ENCODE assay signal across 27 cellular contexts in the genomic region with DNA sequence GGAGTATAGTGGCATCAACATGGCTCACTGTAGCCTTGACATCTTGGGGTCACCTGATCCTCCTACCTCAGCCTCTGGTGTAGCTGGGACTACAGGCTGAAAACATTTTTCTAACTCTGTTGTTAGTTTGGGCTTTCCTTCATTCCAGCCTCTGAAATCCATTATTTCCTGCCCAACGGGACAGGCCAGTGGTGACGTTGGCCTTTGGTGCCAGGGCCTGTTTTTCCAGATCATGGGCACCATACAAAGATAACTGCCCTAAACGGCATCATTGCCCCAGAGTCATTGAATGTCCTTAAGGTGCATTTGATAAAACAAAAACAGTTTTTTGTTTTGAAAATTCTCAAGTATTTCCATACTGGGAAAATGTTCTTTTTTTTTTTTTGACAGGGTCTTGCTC.
"Had no signal": no experiment of that assay in that cellular context is flagged by ENCODE, and none has a peak within 500 bp of the region (broad histone marks: within the 10 kb centered on the region; RNA-seq: fewer than 3 reads in every experiment).

No MANE protein-coding gene starts in this region.

- ATAC-seq: activated CD4-positive, CD25-positive, alpha-beta regulatory T cell treated with anti-CD3 and anti-CD28 coated beads, Interleukin-2, amount 50 U/mL, for 24 hours; activated CD8-positive, alpha-beta T cell treated with anti-CD3 and anti-CD28 coated beads for 36 hours; activated naive CD4-positive, alpha-beta T cell treated with anti-CD3 and anti-CD28 coated beads, Interleukin-2, amount 50 U/mL, for 72 hours; activated naive CD8-positive, alpha-beta T cell treated with anti-CD3 and anti-CD28 coated beads, Interleukin-2, amount 50 U/mL, for 24 hours; body of pancreas; Right ventricle myocardium inferior had no signal

- H3K27ac Mint-ChIP-seq: activated CD8-positive, alpha-beta T cell treated with anti-CD3 and anti-CD28 coated beads for 36 hours; activated naive CD8-positive, alpha-beta T cell treated with anti-CD3 and anti-CD28 coated beads, Interleukin-2, amount 50 U/mL, for 24 hours; activated T-helper 1 cell treated with anti-CD3 and anti-CD28 coated beads, Interleukin-12 subunit alpha, Interleukin-12 subunit beta, Interleukin-2, Interleukin-4 antibody, amounts not matched to agents 30 ng/mL and 10 ng/mL and 1 ng/mL, durations not matched to agents 14 hours and 24 hours and 36 hours had no signal

- H3K9me3 Mint-ChIP-seq: activated CD8-positive, alpha-beta T cell treated with anti-CD3 and anti-CD28 coated beads for 36 hours; activated naive CD4-positive, alpha-beta T cell treated with anti-CD3 and anti-CD28 coated beads, Interleukin-2, amount 50 U/mL, for 72 hours; activated naive CD8-positive, alpha-beta T cell treated with anti-CD3 and anti-CD28 coated beads, Interleukin-2, amount 50 U/mL, for 24 hours; activated T-helper 1 cell treated with anti-CD3 and anti-CD28 coated beads, Interleukin-12 subunit alpha, Interleukin-12 subunit beta, Interleukin-2, Interleukin-4 antibody, amounts not matched to agents 30 ng/mL and 10 ng/mL and 1 ng/mL, durations not matched to agents 14 hours and 24 hours and 36 hours; central memory CD8-positive, alpha-beta T cell; T-cell had no signal

- H3K9me3 ChIP-seq: ascending aorta, body of pancreas had no signal

- H3K4me3 ChIP-seq: ascending aorta, body of pancreas, SK-N-MC had no signal

- H3K36me3 ChIP-seq: ascending aorta, WERI-Rb-1 had no signal

- H3K27me3 ChIP-seq: ascending aorta, body of pancreas had no signal

- H3K27ac ChIP-seq: ascending aorta, body of pancreas, SK-N-MC, WERI-Rb-1 had no signal

- H3K27me3 Mint-ChIP-seq: activated CD8-positive, alpha-beta T cell treated with anti-CD3 and anti-CD28 coated beads for 36 hours; activated naive CD8-positive, alpha-beta T cell treated with anti-CD3 and anti-CD28 coated beads, Interleukin-2, amount 50 U/mL, for 24 hours; central memory CD8-positive, alpha-beta T cell; T-cell had no signal

- H3K4me3 Mint-ChIP-seq: activated CD8-positive, alpha-beta T cell treated with anti-CD3 and anti-CD28 coated beads for 36 hours; activated naive CD8-positive, alpha-beta T cell treated with anti-CD3 and anti-CD28 coated beads, Interleukin-2, amount 50 U/mL, for 24 hours; activated T-helper 1 cell treated with anti-CD3 and anti-CD28 coated beads, Interleukin-12 subunit alpha, Interleukin-12 subunit beta, Interleukin-2, Interleukin-4 antibody, amounts not matched to agents 30 ng/mL and 10 ng/mL and 1 ng/mL, durations not matched to agents 14 hours and 24 hours and 36 hours; central memory CD8-positive, alpha-beta T cell; T-cell had no signal

- DNase-seq: activated CD4-positive, alpha-beta T cell treated with anti-CD3 and anti-CD28 coated beads for 4 hours; activated CD8-positive, alpha-beta memory T cell treated with anti-CD3 and anti-CD28 coated beads, Interleukin-2, amount 50 U/mL, for 4 hours; activated CD8-positive, alpha-beta T cell treated with anti-CD3 and anti-CD28 coated beads for 36 hours; activated effector memory CD4-positive, alpha-beta T cell treated with Interleukin-2 at 50 U/mL for 16 hours; activated naive CD4-positive, alpha-beta T cell; activated naive CD8-positive, alpha-beta T cell treated with anti-CD3 and anti-CD28 coated beads, Interleukin-2, amount 50 U/mL, for 24 hours; amniotic stem cell; body of pancreas; Kasumi-1; KBM-7; NCI-H1048; NCI-H1417; NCI-H1694; NCI-H2029; NCI-H345; NCI-H510A; NCI-H526 treated with DMSO at 0.1 percent for 48 hours; NCI-H82; T-cell; WERI-Rb-1 had no signal
